24 cellular contexts compared by ENCODE assay signal in the genomic region with DNA sequence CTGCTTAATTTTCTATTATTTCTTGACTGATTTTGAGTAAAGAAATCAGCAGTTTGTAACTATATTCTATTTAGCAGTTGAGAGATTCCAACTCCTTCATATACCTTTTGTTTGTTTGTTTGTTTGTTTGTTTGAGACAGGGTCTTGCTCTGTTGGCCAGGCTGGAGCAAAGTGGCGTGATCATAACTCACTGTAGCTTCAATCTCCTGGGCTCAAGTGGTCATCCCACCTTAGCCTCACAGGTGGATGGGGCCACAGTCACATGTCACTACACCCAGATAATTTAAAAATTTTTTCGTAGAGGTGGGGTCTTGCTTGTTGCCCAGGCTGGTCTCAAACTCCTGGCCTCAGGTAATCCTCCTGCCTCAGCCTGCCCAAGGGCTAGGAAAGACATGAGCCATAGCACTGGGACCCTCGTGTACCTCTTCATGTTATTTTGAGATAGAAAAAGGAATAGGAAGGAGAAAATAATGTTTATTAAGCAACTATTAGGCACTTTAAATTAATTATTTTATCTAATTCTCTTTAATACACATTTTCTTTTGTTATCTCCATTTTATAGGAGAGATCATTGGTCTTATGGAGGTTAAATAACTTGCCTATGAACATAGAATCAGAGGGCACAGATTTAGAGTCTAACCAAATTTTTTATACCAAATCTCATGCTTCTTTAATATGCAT.
"Had no signal": no experiment of that assay in that cellular context is flagged by ENCODE, and none has a peak within 500 bp of the region (broad histone marks: within the 10 kb centered on the region; RNA-seq: fewer than 3 reads in every experiment).

No MANE protein-coding gene starts in this region.

- H3K36me3 ChIP-seq: colonic mucosa, esophagus squamous epithelium, gastrocnemius medialis, heart right ventricle, left lung, lower lobe of right lung had no signal

- H3K9me3 ChIP-seq: colonic mucosa, esophagus squamous epithelium, gastrocnemius medialis, heart right ventricle, left lung, lower lobe of right lung, mucosa of descending colon had no signal

- H3K27ac ChIP-seq: colonic mucosa, epithelial cell of prostate, esophagus squamous epithelium, gastrocnemius medialis, heart right ventricle, left lung, lower lobe of right lung had no signal

- H3K4me3 ChIP-seq: colonic mucosa, esophagus squamous epithelium, gastrocnemius medialis, heart right ventricle, left lung, lower lobe of right lung, mucosa of descending colon had no signal

- H3K4me1 ChIP-seq: colonic mucosa, esophagus squamous epithelium, gastrocnemius medialis, heart right ventricle, left lung, lower lobe of right lung had no signal

- DNase-seq: colonic mucosa; cortex of kidney; effector CD8-positive, alpha-beta T cell; effector memory CD8-positive, alpha-beta T cell; endodermal cell; erythroblast; esophagus squamous epithelium; foreskin fibroblast; foreskin melanocyte; gastrocnemius medialis; glutamatergic neuron; head of caudate nucleus; heart right ventricle; hippocampal formation; left cardiac atrium; left lung; left ventricle myocardium superior; lower lobe of right lung; mesenchymal stem cell; mucosa of descending colon had no signal

- FAIRE-seq: endometrium, keratinocyte had no signal

- ATAC-seq: effector memory CD8-positive, alpha-beta T cell; esophagus mucosa; gastrocnemius medialis; heart right ventricle; left cardiac atrium; left lung; left ventricle myocardium superior; lower lobe of right lung; mucosa of descending colon had no signal

- H3K27me3 ChIP-seq: colonic mucosa, esophagus squamous epithelium, gastrocnemius medialis, heart right ventricle, left lung had no signal
